1 cellular context compared by ENCODE assay signal in the genomic region with DNA sequence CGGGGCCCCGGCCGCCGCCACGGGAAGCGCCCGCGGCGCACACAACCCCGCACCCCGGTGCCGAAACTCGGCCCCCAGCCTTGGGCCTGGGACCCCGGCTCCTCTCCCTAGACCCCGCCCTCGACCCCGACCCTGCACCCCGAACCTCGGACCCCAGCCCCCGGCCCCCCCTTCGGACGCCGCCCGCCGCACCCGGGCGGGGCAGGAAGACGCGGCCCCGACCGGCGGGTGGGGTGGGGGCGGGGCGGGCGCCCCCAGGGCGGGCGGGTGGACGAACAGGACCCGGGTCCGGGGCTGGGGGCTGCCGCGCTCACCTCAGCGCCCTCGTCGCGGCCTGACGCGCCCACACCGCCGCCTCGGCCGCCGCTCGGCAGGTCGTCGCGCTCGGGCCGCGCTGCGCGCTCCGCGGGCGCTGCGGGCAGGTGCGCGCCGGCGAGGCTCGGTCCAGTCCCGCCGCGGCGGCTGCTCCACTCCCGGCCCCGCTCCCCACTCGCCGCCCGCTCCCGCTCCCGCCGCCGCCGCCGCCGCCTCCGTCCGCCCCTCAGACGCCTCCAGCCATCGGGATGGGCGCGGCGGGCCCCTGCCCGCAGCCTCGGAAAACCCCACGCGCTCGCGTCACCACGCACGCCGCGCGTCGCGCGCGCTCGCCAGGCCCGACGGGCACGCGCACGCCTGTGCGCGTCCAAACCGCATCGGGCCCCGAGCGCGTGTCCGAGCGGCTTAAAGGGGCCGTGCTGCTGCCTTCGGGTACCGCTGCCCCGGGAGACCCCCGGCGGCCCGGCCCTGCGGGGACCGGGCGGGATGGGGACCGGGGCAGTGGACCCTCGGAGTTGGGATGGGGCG.
A peak's percentile ranks its signal among the peaks of the same experiment; 100 is the strongest.
TF ChIP-seq lines count a peak whose summit lies in the region.

A gene (minus strand): TSS at position 582 of the 843 bp plus-strand sequence. CDS start 65,634 bp downstream, outside the sequence.

TF ChIP-seq in K562, 482 proteins besides CTCF, POLR2A, EP300 and RAD21 (continued from another document and continues in another):
- TF ChIP-seq, protein P1, sequence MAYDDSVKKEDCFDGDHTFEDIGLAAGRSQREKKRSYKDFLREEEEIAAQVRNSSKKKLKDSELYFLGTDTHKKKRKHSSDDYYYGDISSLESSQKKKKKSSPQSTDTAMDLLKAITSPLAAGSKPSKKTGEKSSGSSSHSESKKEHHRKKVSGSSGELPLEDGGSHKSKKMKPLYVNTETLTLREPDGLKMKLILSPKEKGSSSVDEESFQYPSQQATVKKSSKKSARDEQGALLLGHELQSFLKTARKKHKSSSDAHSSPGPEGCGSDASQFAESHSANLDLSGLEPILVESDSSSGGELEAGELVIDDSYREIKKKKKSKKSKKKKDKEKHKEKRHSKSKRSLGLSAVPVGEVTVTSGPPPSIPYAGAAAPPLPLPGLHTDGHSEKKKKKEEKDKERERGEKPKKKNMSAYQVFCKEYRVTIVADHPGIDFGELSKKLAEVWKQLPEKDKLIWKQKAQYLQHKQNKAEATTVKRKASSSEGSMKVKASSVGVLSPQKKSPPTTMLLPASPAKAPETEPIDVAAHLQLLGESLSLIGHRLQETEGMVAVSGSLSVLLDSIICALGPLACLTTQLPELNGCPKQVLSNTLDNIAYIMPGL (CRISPR knock-in tag; IDR thresholded peaks at IDR 0.05): peak; percentile 28; the same call in 1 of the 2 replicates
- TF ChIP-seq, protein P2, sequence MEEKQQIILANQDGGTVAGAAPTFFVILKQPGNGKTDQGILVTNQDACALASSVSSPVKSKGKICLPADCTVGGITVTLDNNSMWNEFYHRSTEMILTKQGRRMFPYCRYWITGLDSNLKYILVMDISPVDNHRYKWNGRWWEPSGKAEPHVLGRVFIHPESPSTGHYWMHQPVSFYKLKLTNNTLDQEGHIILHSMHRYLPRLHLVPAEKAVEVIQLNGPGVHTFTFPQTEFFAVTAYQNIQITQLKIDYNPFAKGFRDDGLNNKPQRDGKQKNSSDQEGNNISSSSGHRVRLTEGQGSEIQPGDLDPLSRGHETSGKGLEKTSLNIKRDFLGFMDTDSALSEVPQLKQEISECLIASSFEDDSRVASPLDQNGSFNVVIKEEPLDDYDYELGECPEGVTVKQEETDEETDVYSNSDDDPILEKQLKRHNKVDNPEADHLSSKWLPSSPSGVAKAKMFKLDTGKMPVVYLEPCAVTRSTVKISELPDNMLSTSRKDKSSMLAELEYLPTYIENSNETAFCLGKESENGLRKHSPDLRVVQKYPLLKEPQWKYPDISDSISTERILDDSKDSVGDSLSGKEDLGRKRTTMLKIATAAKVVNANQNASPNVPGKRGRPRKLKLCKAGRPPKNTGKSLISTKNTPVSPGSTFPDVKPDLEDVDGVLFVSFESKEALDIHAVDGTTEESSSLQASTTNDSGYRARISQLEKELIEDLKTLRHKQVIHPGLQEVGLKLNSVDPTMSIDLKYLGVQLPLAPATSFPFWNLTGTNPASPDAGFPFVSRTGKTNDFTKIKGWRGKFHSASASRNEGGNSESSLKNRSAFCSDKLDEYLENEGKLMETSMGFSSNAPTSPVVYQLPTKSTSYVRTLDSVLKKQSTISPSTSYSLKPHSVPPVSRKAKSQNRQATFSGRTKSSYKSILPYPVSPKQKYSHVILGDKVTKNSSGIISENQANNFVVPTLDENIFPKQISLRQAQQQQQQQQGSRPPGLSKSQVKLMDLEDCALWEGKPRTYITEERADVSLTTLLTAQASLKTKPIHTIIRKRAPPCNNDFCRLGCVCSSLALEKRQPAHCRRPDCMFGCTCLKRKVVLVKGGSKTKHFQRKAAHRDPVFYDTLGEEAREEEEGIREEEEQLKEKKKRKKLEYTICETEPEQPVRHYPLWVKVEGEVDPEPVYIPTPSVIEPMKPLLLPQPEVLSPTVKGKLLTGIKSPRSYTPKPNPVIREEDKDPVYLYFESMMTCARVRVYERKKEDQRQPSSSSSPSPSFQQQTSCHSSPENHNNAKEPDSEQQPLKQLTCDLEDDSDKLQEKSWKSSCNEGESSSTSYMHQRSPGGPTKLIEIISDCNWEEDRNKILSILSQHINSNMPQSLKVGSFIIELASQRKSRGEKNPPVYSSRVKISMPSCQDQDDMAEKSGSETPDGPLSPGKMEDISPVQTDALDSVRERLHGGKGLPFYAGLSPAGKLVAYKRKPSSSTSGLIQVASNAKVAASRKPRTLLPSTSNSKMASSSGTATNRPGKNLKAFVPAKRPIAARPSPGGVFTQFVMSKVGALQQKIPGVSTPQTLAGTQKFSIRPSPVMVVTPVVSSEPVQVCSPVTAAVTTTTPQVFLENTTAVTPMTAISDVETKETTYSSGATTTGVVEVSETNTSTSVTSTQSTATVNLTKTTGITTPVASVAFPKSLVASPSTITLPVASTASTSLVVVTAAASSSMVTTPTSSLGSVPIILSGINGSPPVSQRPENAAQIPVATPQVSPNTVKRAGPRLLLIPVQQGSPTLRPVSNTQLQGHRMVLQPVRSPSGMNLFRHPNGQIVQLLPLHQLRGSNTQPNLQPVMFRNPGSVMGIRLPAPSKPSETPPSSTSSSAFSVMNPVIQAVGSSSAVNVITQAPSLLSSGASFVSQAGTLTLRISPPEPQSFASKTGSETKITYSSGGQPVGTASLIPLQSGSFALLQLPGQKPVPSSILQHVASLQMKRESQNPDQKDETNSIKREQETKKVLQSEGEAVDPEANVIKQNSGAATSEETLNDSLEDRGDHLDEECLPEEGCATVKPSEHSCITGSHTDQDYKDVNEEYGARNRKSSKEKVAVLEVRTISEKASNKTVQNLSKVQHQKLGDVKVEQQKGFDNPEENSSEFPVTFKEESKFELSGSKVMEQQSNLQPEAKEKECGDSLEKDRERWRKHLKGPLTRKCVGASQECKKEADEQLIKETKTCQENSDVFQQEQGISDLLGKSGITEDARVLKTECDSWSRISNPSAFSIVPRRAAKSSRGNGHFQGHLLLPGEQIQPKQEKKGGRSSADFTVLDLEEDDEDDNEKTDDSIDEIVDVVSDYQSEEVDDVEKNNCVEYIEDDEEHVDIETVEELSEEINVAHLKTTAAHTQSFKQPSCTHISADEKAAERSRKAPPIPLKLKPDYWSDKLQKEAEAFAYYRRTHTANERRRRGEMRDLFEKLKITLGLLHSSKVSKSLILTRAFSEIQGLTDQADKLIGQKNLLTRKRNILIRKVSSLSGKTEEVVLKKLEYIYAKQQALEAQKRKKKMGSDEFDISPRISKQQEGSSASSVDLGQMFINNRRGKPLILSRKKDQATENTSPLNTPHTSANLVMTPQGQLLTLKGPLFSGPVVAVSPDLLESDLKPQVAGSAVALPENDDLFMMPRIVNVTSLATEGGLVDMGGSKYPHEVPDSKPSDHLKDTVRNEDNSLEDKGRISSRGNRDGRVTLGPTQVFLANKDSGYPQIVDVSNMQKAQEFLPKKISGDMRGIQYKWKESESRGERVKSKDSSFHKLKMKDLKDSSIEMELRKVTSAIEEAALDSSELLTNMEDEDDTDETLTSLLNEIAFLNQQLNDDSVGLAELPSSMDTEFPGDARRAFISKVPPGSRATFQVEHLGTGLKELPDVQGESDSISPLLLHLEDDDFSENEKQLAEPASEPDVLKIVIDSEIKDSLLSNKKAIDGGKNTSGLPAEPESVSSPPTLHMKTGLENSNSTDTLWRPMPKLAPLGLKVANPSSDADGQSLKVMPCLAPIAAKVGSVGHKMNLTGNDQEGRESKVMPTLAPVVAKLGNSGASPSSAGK (IDR thresholded peaks at IDR 0.05): no peak
- TF ChIP-seq CEBPB (tag; IDR thresholded peaks at IDR 0.05): peak; percentile 55; the same call in 1 of the 2 replicates
- TF ChIP-seq HMGN3 (IDR thresholded peaks at IDR 0.05; ENCODE audit: borderline replicate concordance, extremely low read depth, insufficient read length, low read depth, low read length): peak; percentile 87
- TF ChIP-seq NRF1 (conservative IDR thresholded peaks at IDR 0.05 in 1 of 2, IDR thresholded peaks at IDR 0.05 in 1 of 2): peak; percentile 84 to 86
- TF ChIP-seq MAZ (CRISPR knock-in tag; conservative IDR thresholded peaks at IDR 0.05 in 1 of 2, IDR thresholded peaks at IDR 0.05 in 1 of 2): peak in 1 of 2 experiments; percentile 77; a peak in 2 of 4 replicates
- TF ChIP-seq TSC22D4 (tag; IDR thresholded peaks at IDR 0.05): no peak
- no peak for TF ChIP-seq ZNF695 (CRISPR knock-in tag; IDR thresholded peaks at IDR 0.05)
- no peak for TF ChIP-seq ETS2 (tag; IDR thresholded peaks at IDR 0.05; ENCODE audit: borderline replicate concordance, poor library complexity, severe bottlenecking)
- TF ChIP-seq CXXC5 (CRISPR knock-in tag; IDR thresholded peaks at IDR 0.05): peak; percentile 99
- TF ChIP-seq, protein P3, sequence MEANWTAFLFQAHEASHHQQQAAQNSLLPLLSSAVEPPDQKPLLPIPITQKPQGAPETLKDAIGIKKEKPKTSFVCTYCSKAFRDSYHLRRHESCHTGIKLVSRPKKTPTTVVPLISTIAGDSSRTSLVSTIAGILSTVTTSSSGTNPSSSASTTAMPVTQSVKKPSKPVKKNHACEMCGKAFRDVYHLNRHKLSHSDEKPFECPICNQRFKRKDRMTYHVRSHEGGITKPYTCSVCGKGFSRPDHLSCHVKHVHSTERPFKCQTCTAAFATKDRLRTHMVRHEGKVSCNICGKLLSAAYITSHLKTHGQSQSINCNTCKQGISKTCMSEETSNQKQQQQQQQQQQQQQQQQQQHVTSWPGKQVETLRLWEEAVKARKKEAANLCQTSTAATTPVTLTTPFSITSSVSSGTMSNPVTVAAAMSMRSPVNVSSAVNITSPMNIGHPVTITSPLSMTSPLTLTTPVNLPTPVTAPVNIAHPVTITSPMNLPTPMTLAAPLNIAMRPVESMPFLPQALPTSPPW (CRISPR knock-in tag; IDR thresholded peaks at IDR 0.05): peak; percentile 91
- TF ChIP-seq, protein P4, sequence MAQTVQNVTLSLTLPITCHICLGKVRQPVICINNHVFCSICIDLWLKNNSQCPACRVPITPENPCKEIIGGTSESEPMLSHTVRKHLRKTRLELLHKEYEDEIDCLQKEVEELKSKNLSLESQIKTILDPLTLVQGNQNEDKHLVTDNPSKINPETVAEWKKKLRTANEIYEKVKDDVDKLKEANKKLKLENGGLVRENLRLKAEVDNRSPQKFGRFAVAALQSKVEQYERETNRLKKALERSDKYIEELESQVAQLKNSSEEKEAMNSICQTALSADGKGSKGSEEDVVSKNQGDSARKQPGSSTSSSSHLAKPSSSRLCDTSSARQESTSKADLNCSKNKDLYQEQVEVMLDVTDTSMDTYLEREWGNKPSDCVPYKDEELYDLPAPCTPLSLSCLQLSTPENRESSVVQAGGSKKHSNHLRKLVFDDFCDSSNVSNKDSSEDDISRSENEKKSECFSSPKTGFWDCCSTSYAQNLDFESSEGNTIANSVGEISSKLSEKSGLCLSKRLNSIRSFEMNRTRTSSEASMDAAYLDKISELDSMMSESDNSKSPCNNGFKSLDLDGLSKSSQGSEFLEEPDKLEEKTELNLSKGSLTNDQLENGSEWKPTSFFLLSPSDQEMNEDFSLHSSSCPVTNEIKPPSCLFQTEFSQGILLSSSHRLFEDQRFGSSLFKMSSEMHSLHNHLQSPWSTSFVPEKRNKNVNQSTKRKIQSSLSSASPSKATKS (CRISPR knock-in tag; IDR thresholded peaks at IDR 0.05): no peak
- no peak for TF ChIP-seq RHOXF2B (CRISPR knock-in tag; conservative IDR thresholded peaks at IDR 0.05)
- TF ChIP-seq ZSCAN32 (CRISPR knock-in tag; IDR thresholded peaks at IDR 0.05): no peak
- TF ChIP-seq, protein P5, sequence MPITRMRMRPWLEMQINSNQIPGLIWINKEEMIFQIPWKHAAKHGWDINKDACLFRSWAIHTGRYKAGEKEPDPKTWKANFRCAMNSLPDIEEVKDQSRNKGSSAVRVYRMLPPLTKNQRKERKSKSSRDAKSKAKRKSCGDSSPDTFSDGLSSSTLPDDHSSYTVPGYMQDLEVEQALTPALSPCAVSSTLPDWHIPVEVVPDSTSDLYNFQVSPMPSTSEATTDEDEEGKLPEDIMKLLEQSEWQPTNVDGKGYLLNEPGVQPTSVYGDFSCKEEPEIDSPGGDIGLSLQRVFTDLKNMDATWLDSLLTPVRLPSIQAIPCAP (CRISPR knock-in tag; IDR thresholded peaks at IDR 0.05; ENCODE audit: borderline replicate concordance): no peak
- no peak for TF ChIP-seq ZFP30 (CRISPR knock-in tag; IDR thresholded peaks at IDR 0.05; ENCODE audit: borderline replicate concordance)
- no peak for TF ChIP-seq PTTG1 (tag; IDR thresholded peaks at IDR 0.05; ENCODE audit: low read depth)
- TF ChIP-seq ATF1 (CRISPR knock-in tag; IDR thresholded peaks at IDR 0.05): 0 out of 2 replicates have a peak, but pooled peaks have one; percentile 11
- TF ChIP-seq ATF1 (tag; IDR thresholded peaks at IDR 0.05): peak; percentile 92
- TF ChIP-seq, protein P6, sequence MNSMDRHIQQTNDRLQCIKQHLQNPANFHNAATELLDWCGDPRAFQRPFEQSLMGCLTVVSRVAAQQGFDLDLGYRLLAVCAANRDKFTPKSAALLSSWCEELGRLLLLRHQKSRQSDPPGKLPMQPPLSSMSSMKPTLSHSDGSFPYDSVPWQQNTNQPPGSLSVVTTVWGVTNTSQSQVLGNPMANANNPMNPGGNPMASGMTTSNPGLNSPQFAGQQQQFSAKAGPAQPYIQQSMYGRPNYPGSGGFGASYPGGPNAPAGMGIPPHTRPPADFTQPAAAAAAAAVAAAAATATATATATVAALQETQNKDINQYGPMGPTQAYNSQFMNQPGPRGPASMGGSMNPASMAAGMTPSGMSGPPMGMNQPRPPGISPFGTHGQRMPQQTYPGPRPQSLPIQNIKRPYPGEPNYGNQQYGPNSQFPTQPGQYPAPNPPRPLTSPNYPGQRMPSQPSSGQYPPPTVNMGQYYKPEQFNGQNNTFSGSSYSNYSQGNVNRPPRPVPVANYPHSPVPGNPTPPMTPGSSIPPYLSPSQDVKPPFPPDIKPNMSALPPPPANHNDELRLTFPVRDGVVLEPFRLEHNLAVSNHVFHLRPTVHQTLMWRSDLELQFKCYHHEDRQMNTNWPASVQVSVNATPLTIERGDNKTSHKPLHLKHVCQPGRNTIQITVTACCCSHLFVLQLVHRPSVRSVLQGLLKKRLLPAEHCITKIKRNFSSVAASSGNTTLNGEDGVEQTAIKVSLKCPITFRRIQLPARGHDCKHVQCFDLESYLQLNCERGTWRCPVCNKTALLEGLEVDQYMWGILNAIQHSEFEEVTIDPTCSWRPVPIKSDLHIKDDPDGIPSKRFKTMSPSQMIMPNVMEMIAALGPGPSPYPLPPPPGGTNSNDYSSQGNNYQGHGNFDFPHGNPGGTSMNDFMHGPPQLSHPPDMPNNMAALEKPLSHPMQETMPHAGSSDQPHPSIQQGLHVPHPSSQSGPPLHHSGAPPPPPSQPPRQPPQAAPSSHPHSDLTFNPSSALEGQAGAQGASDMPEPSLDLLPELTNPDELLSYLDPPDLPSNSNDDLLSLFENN (IDR thresholded peaks at IDR 0.05; ENCODE audit: low read depth in 2 of 2, low read length in 2 of 2): no peak
- no peak for TF ChIP-seq EZH2 (IDR thresholded peaks at IDR 0.05; ENCODE audit: borderline replicate concordance, low read depth, low read length)
- TF ChIP-seq, protein P7, sequence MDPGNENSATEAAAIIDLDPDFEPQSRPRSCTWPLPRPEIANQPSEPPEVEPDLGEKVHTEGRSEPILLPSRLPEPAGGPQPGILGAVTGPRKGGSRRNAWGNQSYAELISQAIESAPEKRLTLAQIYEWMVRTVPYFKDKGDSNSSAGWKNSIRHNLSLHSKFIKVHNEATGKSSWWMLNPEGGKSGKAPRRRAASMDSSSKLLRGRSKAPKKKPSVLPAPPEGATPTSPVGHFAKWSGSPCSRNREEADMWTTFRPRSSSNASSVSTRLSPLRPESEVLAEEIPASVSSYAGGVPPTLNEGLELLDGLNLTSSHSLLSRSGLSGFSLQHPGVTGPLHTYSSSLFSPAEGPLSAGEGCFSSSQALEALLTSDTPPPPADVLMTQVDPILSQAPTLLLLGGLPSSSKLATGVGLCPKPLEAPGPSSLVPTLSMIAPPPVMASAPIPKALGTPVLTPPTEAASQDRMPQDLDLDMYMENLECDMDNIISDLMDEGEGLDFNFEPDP (CRISPR knock-in tag; IDR thresholded peaks at IDR 0.05): no peak
